Comparison of ENCODE assay signal across 11 cellular contexts in genomic region chr1:16614361-16615252, GRCh38. TPM values are rescaled to one million over a fixed set of nuclear protein-coding genes. Genes with fewer than 3 reads are reported as not detected.
DNase-seq lines count a peak whose midpoint lies in the region; ATAC-seq and TF ChIP-seq lines count a peak whose summit lies in the region.
"Had no signal": no experiment of that assay in that cellular context is flagged by ENCODE, and none has a peak within 500 bp of the region (broad histone marks: within the 10 kb centered on the region; RNA-seq: fewer than 3 reads in every experiment).

No MANE protein-coding gene starts in this region.

- H2AFZ ChIP-seq in OCI-LY1 (ENCODE audit: low read length) (no peak overlapping the region), trophoblast cell (ENCODE audit: insufficient read depth, low read length, poor library complexity) (no peak overlapping the region)

- H3K9me3 Mint-ChIP-seq in T-helper 2 cell treated with Interferon-gamma antibody and Interleukin-4, amounts not matched to agents 5 μg/mL and 100 μg/mL, for 36 hours: no peaks in the 10 kb centered on the region
- no peaks in the 10 kb centered on the region for H3K9me3 Mint-ChIP-seq in HFFc6
- H3K9me3 Mint-ChIP-seq: brain; stimulated activated memory B cell treated with anti-CD40 and anti-IgM and Interleukin-4, amounts not matched to agents 10 μg/mL and 1 μg/mL and 100 μg/mL, for 72 hours had no signal

- H3F3A ChIP-seq in OCI-LY1 (ENCODE audit: insufficient read depth, low read length): 0 out of 2 replicates have a peak, but pooled peaks cover 6% of the 10 kb centered on the region

- no peaks in the 10 kb centered on the region for H3K36me3 Mint-ChIP-seq in T-helper 2 cell treated with Interferon-gamma antibody and Interleukin-4, amounts not matched to agents 5 μg/mL and 100 μg/mL, for 36 hours (ENCODE audit: low read depth)
- H3K36me3 Mint-ChIP-seq in HFFc6 (ENCODE audit: low read depth): no peaks in the 10 kb centered on the region
- H3K36me3 Mint-ChIP-seq: brain; stimulated activated memory B cell treated with anti-CD40 and anti-IgM and Interleukin-4, amounts not matched to agents 10 μg/mL and 1 μg/mL and 100 μg/mL, for 72 hours had no signal

- no peak overlapping the region for H3K23ac ChIP-seq in trophoblast cell (ENCODE audit: low read length)

- DNase-seq in T-helper 2 cell treated with Interferon-gamma antibody and Interleukin-4, amounts not matched to agents 5 μg/mL and 100 μg/mL, for 36 hours (ENCODE audit: low spot score): peak; percentile 14
- no peak for DNase-seq in T-helper 2 cell
- DNase-seq in ecto neural progenitor cell (ENCODE audit: low spot score): peak; percentile 73
- DNase-seq in trophoblast cell: no peak
- DNase-seq in SKM-1 treated with dmso at 0.1 percent for 144 hours (lab: John Stamatoyannopoulos, UW; ENCODE audit: unreplicated experiment): no peak
- DNase-seq in HFFc6: no peak

- H2BK12ac ChIP-seq in trophoblast cell (ENCODE audit: low read length): no peak overlapping the region

- H3K4ac ChIP-seq in trophoblast cell (ENCODE audit: low read depth, low read length): no peak overlapping the region

- H2BK5ac ChIP-seq in trophoblast cell (ENCODE audit: low read depth, low read length, poor library complexity): no peak overlapping the region

- no peaks in the 10 kb centered on the region for H3K4me1 Mint-ChIP-seq in T-helper 2 cell treated with Interferon-gamma antibody and Interleukin-4, amounts not matched to agents 5 μg/mL and 100 μg/mL, for 36 hours (ENCODE audit: low read depth)
- no peaks in the 10 kb centered on the region for H3K4me1 Mint-ChIP-seq in HFFc6 (ENCODE audit: low read depth)
- H3K4me1 Mint-ChIP-seq: brain; stimulated activated memory B cell treated with anti-CD40 and anti-IgM and Interleukin-4, amounts not matched to agents 10 μg/mL and 1 μg/mL and 100 μg/mL, for 72 hours had no signal

- peaks cover 10% of the 10 kb centered on the region for H3K36me3 ChIP-seq in OCI-LY1 (ENCODE audit: insufficient read depth, low read length)
- H3K36me3 ChIP-seq in trophoblast cell (ENCODE audit: control insufficient read depth in 1 of 2, insufficient read depth in 2 of 2, low read length in 2 of 2): peaks cover 5 to 6% of the 10 kb centered on the region in 2 experiments

- H3K79me2 ChIP-seq in OCI-LY1 (ENCODE audit: insufficient read depth, low read length): no peaks in the 10 kb centered on the region
- H3K79me2 ChIP-seq in trophoblast cell (ENCODE audit: control insufficient read depth, insufficient read depth, low read length, poor library complexity): peaks cover 7% of the 10 kb centered on the region

- H3K79me1 ChIP-seq in trophoblast cell (ENCODE audit: low read length): peaks cover 6% of the 10 kb centered on the region

- no peak overlapping the region for H3K4me3 Mint-ChIP-seq in T-helper 2 cell treated with Interferon-gamma antibody and Interleukin-4, amounts not matched to agents 5 μg/mL and 100 μg/mL, for 36 hours
- H3K4me3 Mint-ChIP-seq in HFFc6: no peak overlapping the region
- H3K4me3 Mint-ChIP-seq: brain; stimulated activated memory B cell treated with anti-CD40 and anti-IgM and Interleukin-4, amounts not matched to agents 10 μg/mL and 1 μg/mL and 100 μg/mL, for 72 hours had no signal

- no peak for ATAC-seq in GM21717 (IDR thresholded peaks at IDR 0.05; ENCODE audit: unreplicated experiment)

- no peaks in the 10 kb centered on the region for H4K20me1 ChIP-seq in OCI-LY1 (ENCODE audit: insufficient read depth, low read length)

- no peaks in the 10 kb centered on the region for H3K27me3 Mint-ChIP-seq in T-helper 2 cell treated with Interferon-gamma antibody and Interleukin-4, amounts not matched to agents 5 μg/mL and 100 μg/mL, for 36 hours (ENCODE audit: low read depth)
- H3K27me3 Mint-ChIP-seq in HFFc6 (ENCODE audit: insufficient read depth): no peaks in the 10 kb centered on the region
- H3K27me3 Mint-ChIP-seq: brain; stimulated activated memory B cell treated with anti-CD40 and anti-IgM and Interleukin-4, amounts not matched to agents 10 μg/mL and 1 μg/mL and 100 μg/mL, for 72 hours had no signal

- no peak overlapping the region for H3K18ac ChIP-seq in trophoblast cell (ENCODE audit: low read length)

- no peak overlapping the region for H3K14ac ChIP-seq in trophoblast cell (ENCODE audit: low read length)

- 0 out of 2 replicates have a peak, but pooled peaks cover 3% of the 10 kb centered on the region for H3K27me3 ChIP-seq in OCI-LY1 (ENCODE audit: insufficient read depth, low read length)
- H3K27me3 ChIP-seq in trophoblast cell (ENCODE audit: insufficient read depth, low read length): no peaks in the 10 kb centered on the region

- no peak overlapping the region for H4K91ac ChIP-seq in trophoblast cell (ENCODE audit: low read depth, low read length)

- H3K27ac ChIP-seq in OCI-LY1 (ENCODE audit: low read depth, low read length, poor library complexity, severe bottlenecking) (no peak overlapping the region), trophoblast cell (ENCODE audit: low read depth, low read length) (no peak overlapping the region)

- no CpG with 5 or more reads among the region's 11 CpGs for WGBS in trophoblast cell (ENCODE audit: extremely low coverage, insufficient coverage, insufficient read length)

- H4K8ac ChIP-seq in trophoblast cell (ENCODE audit: low read depth, low read length): no peak overlapping the region

- peak overlapping the region; percentile 5 for H2AK5ac ChIP-seq in trophoblast cell (ENCODE audit: low read length)

- H3K4me2 ChIP-seq in OCI-LY1 (ENCODE audit: low read length): 0 out of 2 replicates have a peak overlapping the region, but pooled peaks have one; percentile 65
- no peak overlapping the region for H3K4me2 ChIP-seq in trophoblast cell (ENCODE audit: low read length)

- TF ChIP-seq CTCF in OCI-LY1 (IDR thresholded peaks at IDR 0.05; ENCODE audit: low read length): no peak
- no peak for TF ChIP-seq CTCF in HFFc6 (IDR thresholded peaks at IDR 0.05)

- peaks cover 15% of the 10 kb centered on the region for H3K4me1 ChIP-seq in OCI-LY1 (ENCODE audit: insufficient read depth, low read length, severe bottlenecking)
- H3K4me1 ChIP-seq in trophoblast cell (ENCODE audit: control insufficient read depth in 1 of 2, insufficient read depth in 2 of 2, low read length in 2 of 2): peaks cover 6 to 7% of the 10 kb centered on the region in 2 experiments

- H3K9ac ChIP-seq in OCI-LY1 (ENCODE audit: low read length) (no peak overlapping the region), trophoblast cell (ENCODE audit: low read length) (no peak overlapping the region)

- H3K9me3 ChIP-seq in OCI-LY1 (ENCODE audit: low read length) (no peaks in the 10 kb centered on the region), trophoblast cell (ENCODE audit: insufficient read depth, low read depth, low read length) (no peaks in the 10 kb centered on the region)

- no peak overlapping the region for H2BK120ac ChIP-seq in trophoblast cell (ENCODE audit: insufficient read depth, low read length, poor library complexity)

- H3K4me3 ChIP-seq in OCI-LY1 (ENCODE audit: low read depth, low read length, poor library complexity, severe bottlenecking): no peak overlapping the region
- no peak overlapping the region for H3K4me3 ChIP-seq in trophoblast cell (ENCODE audit: low read depth, low read length)

- no peak overlapping the region for H4K12ac ChIP-seq in trophoblast cell (ENCODE audit: low read depth, low read length)

- no peaks in the 10 kb centered on the region for H3K9me2 ChIP-seq in OCI-LY1 (ENCODE audit: low read depth, low read length)

- no peak overlapping the region for H3K27ac Mint-ChIP-seq in T-helper 2 cell treated with Interferon-gamma antibody and Interleukin-4, amounts not matched to agents 5 μg/mL and 100 μg/mL, for 36 hours
- no peak overlapping the region for H3K27ac Mint-ChIP-seq in HFFc6
- H3K27ac Mint-ChIP-seq: brain; stimulated activated memory B cell treated with anti-CD40 and anti-IgM and Interleukin-4, amounts not matched to agents 10 μg/mL and 1 μg/mL and 100 μg/mL, for 72 hours had no signal

RNA-seq across cellular contexts. Expression of gene NBPF1, which starts 1.2 kb away (rescaled TPM):
- 10.5 and 10.8 TPM in 2 replicates for polyA plus RNA-seq in trophoblast cell (2013)
- 10 to 100 TPM; 37.0 to 43.3 (median 39.0) TPM for total RNA-seq in HFFc6 (2021; fragmentation: NEBNext Ultra II Directional; extraction: Animal tissue kit (Norgen Biotek cat#: 25700))

RNA-seq across cellular contexts. Expression of gene RNU1-3, which starts 52.1 kb away (rescaled TPM):
- polyA plus RNA-seq in trophoblast cell (2013): not detected in 2 replicates
- 1,000 to 10,000 TPM; 1,191 to 2,394 (median 1,819) TPM for total RNA-seq in HFFc6 (2021; fragmentation: NEBNext Ultra II Directional; extraction: Animal tissue kit (Norgen Biotek cat#: 25700))
- polyA plus RNA-seq: AG04450 had no signal

Comparison
In these comparisons a context has a peak if more than half of its experiments do, and no peak if none do; other contexts are left out.
1. DNase-seq: peak in T-helper 2 cell treated with Interferon-gamma antibody and Interleukin-4, amounts not matched to agents 5 μg/mL and 100 μg/mL, for 36 hours (single experiment) and ecto neural progenitor cell (single experiment); none in T-helper 2 cell (0 of 5), trophoblast cell (0 of 2), SKM-1 treated with dmso at 0.1 percent for 144 hours (single experiment) and HFFc6 (single experiment).